In the genomic region with DNA sequence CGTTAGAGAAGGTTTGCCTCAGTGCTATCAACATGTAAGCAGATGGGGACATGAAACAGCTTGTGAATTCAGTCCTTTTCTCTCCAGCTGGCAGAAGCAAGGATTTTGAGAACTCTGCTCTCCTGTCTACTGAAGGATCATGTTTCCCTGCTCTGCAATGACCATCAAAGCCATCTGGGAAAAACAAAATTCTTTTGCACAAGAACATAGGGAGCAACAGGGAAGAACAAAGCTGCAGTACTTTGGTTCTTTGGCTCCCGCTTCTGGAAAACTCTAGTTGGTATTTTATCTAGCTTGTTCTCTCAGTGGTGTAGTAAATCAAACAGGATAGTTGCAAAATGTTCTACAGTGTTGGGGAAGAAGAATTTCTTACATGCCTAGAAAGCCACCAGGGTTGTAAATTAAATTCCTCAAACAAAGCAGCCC, we compare ENCODE assay signal across 1 cellular context.
TF ChIP-seq lines count a peak whose summit lies in the region.

No MANE protein-coding gene starts in this region.

TF ChIP-seq in GM23338, 12 proteins besides CTCF, POLR2A, EP300 and RAD21 (continued from another document):
- TF ChIP-seq, protein P1, sequence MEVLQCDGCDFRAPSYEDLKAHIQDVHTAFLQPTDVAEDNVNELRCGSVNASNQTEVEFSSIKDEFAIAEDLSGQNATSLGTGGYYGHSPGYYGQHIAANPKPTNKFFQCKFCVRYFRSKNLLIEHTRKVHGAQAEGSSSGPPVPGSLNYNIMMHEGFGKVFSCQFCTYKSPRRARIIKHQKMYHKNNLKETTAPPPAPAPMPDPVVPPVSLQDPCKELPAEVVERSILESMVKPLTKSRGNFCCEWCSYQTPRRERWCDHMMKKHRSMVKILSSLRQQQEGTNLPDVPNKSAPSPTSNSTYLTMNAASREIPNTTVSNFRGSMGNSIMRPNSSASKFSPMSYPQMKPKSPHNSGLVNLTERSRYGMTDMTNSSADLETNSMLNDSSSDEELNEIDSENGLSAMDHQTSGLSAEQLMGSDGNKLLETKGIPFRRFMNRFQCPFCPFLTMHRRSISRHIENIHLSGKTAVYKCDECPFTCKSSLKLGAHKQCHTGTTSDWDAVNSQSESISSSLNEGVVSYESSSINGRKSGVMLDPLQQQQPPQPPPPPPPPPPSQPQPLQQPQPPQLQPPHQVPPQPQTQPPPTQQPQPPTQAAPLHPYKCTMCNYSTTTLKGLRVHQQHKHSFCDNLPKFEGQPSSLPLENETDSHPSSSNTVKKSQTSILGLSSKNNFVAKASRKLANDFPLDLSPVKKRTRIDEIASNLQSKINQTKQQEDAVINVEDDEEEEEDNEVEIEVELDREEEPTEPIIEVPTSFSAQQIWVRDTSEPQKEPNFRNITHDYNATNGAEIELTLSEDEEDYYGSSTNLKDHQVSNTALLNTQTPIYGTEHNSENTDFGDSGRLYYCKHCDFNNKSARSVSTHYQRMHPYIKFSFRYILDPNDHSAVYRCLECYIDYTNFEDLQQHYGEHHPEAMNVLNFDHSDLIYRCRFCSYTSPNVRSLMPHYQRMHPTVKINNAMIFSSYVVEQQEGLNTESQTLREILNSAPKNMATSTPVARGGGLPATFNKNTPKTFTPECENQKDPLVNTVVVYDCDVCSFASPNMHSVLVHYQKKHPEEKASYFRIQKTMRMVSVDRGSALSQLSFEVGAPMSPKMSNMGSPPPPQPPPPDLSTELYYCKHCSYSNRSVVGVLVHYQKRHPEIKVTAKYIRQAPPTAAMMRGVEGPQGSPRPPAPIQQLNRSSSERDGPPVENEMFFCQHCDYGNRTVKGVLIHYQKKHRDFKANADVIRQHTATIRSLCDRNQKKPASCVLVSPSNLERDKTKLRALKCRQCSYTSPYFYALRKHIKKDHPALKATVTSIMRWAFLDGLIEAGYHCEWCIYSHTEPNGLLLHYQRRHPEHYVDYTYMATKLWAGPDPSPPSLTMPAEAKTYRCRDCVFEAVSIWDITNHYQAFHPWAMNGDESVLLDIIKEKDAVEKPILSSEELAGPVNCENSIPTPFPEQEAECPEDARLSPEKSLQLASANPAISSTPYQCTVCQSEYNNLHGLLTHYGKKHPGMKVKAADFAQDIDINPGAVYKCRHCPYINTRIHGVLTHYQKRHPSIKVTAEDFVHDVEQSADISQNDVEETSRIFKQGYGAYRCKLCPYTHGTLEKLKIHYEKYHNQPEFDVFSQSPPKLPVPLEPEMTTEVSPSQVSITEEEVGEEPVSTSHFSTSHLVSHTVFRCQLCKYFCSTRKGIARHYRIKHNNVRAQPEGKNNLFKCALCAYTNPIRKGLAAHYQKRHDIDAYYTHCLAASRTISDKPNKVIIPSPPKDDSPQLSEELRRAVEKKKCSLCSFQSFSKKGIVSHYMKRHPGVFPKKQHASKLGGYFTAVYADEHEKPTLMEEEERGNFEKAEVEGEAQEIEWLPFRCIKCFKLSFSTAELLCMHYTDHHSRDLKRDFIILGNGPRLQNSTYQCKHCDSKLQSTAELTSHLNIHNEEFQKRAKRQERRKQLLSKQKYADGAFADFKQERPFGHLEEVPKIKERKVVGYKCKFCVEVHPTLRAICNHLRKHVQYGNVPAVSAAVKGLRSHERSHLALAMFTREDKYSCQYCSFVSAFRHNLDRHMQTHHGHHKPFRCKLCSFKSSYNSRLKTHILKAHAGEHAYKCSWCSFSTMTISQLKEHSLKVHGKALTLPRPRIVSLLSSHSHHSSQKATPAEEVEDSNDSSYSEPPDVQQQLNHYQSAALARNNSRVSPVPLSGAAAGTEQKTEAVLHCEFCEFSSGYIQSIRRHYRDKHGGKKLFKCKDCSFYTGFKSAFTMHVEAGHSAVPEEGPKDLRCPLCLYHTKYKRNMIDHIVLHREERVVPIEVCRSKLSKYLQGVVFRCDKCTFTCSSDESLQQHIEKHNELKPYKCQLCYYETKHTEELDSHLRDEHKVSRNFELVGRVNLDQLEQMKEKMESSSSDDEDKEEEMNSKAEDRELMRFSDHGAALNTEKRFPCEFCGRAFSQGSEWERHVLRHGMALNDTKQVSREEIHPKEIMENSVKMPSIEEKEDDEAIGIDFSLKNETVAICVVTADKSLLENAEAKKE (CRISPR knock-in tag; IDR thresholded peaks at IDR 0.05): no peak
